In genomic region chr2:60213865-60214657, GRCh38 we compare ENCODE assay signal across 10 cellular contexts.
DNase-seq lines count a peak whose midpoint lies in the region; ATAC-seq, FAIRE-seq and TF ChIP-seq lines count a peak whose summit lies in the region.
"Had no signal": no experiment of that assay in that cellular context is flagged by ENCODE, and none has a peak within 500 bp of the region (broad histone marks: within the 10 kb centered on the region; RNA-seq: fewer than 3 reads in every experiment).

No MANE protein-coding gene starts in this region.

- no peak overlapping the region for H3K14ac ChIP-seq in IMR-90 (replicated peaks; ENCODE audit: low read depth, low read length)

- H3K36me3 ChIP-seq in BLaER1 treated with 17β-estradiol and CSF1 and Interleukin-3, amounts not matched to agents 10 nM and 100 nM: no peaks in the 10 kb centered on the region
- H3K36me3 ChIP-seq in IMR-90 (ENCODE audit: control insufficient read depth, insufficient read depth, low read length) (no peaks in the 10 kb centered on the region), HepG2 (replicated peaks in 1 of 2; ENCODE audit: control insufficient read depth in 1 of 2, insufficient read depth in 2 of 2, low read length in 2 of 2) (no peaks in the 10 kb centered on the region), osteoblast (ENCODE audit: insufficient read depth, low read length) (no peaks in the 10 kb centered on the region), H7 (replicated peaks; ENCODE audit: control insufficient read depth, insufficient read depth, low read length) (no peaks in the 10 kb centered on the region)
- H3K36me3 ChIP-seq: tibial artery had no signal

- H4K91ac ChIP-seq in IMR-90 (ENCODE audit: insufficient read depth, low read depth, low read length): no peak overlapping the region

- H3K56ac ChIP-seq in IMR-90 (ENCODE audit: extremely low read depth, insufficient read depth, low read length): no peak overlapping the region

- TF ChIP-seq CTCF in IMR-90 (conservative IDR thresholded peaks at IDR 0.05; ENCODE audit: low read depth, low read length) (no peak), HepG2 (CRISPR knock-in tag; IDR thresholded peaks at IDR 0.05) (no peak), osteoblast (IDR thresholded peaks at IDR 0.05; ENCODE audit: extremely low read depth, low read depth, low read length) (no peak), progenitor cell of endocrine pancreas (IDR thresholded peaks at IDR 0.05; ENCODE audit: unreplicated experiment) (no peak)

- in situ Hi-C loops in IMR-90 (cut with MboI; ENCODE audit: low sequenced_read_pairs) (no loop called here), HepG2 (cut with HindIII; ENCODE audit: extremely low pct_ligation_motif_present, low pct_unique_long_range_greater_than_20kb) (no loop called here)

- no peak overlapping the region for H2AK5ac ChIP-seq in IMR-90 (ENCODE audit: low read depth, low read length)

- ATAC-seq in IMR-90 (ENCODE audit: low read depth) (no peak), HepG2 (no peak), HG03159 (IDR thresholded peaks at IDR 0.05; ENCODE audit: unreplicated experiment) (no peak)

- no peak overlapping the region for H2BK5ac ChIP-seq in IMR-90 (ENCODE audit: low read depth, low read length, poor library complexity, severe bottlenecking)

- H3K27me3 ChIP-seq in BLaER1 treated with 17β-estradiol and CSF1 and Interleukin-3, amounts not matched to agents 10 nM and 100 nM: no peaks in the 10 kb centered on the region
- H3K27me3 ChIP-seq in IMR-90 (ENCODE audit: control insufficient read depth, insufficient read depth, low read length) (no peaks in the 10 kb centered on the region), HepG2 (ENCODE audit: control insufficient read depth in 1 of 2, insufficient read depth in 2 of 2, low read length in 2 of 2) (no peaks in the 10 kb centered on the region), osteoblast (ENCODE audit: insufficient read depth, low read length) (no peaks in the 10 kb centered on the region), H7 (ENCODE audit: control insufficient read depth, insufficient read depth, low read length) (no peaks in the 10 kb centered on the region)

- CTCF ChIA-PET in IMR-90 (lab: Yijun Ruan, JAX) (no interaction called here), HepG2 (lab: Yijun Ruan, JAX; ENCODE audit: low intra/inter-chr PET ratio, low total read pairs) (no interaction called here)

- no peak overlapping the region for H2BK15ac ChIP-seq in IMR-90 (ENCODE audit: low read depth, low read length)

- H3K4me1 ChIP-seq in BLaER1 treated with 17β-estradiol and CSF1 and Interleukin-3, amounts not matched to agents 10 nM and 100 nM: peaks cover 0 to 10% (median 7%) of the 10 kb centered on the region in 10 experiments; a peak in 9 of 20 replicates
- H3K4me1 ChIP-seq in IMR-90 (ENCODE audit: control insufficient read depth, insufficient read depth, low read length) (no peaks in the 10 kb centered on the region), HepG2 (ENCODE audit: insufficient read depth, low read length) (no peaks in the 10 kb centered on the region), osteoblast (ENCODE audit: insufficient read depth, low read length) (no peaks in the 10 kb centered on the region)

- no peak overlapping the region for H2BK120ac ChIP-seq in IMR-90 (ENCODE audit: low read depth, low read length)

- no peak overlapping the region for H4K5ac ChIP-seq in IMR-90 (ENCODE audit: low read depth, low read length)

- DNase-seq in IMR-90 (no peak), SW480 (ENCODE audit: low spot score) (peak; percentile 18), HepG2 (ENCODE audit: low spot score) (no peak), osteoblast (ENCODE audit: insufficient read length, low spot score, missing footprints) (no peak), progenitor cell of endocrine pancreas (ENCODE audit: low spot score, unreplicated experiment) (no peak), H7 (no peak)
- DNase-seq: activated CD4-positive, alpha-beta T cell treated with anti-CD3 and anti-CD28 coated beads, Interleukin-2, amount 50 U/mL, for 1 hour had no signal

- H3K79me1 ChIP-seq in IMR-90 (ENCODE audit: low read depth in 1 of 2, low read length in 2 of 2): no peaks in the 10 kb centered on the region

- TF ChIP-seq RAD21 in IMR-90 (IDR thresholded peaks at IDR 0.05; ENCODE audit: low read length): no peak
- TF ChIP-seq RAD21 in HepG2 (CRISPR knock-in tag; IDR thresholded peaks at IDR 0.05): no peak

- TF ChIP-seq EP300 in HepG2 (IDR thresholded peaks at IDR 0.05; ENCODE audit: low read depth in 2 of 2, low read length in 2 of 2): no peak
- TF ChIP-seq EP300 in HepG2 (CRISPR knock-in tag; IDR thresholded peaks at IDR 0.05; ENCODE audit: borderline replicate concordance): no peak

- H2AFZ ChIP-seq in IMR-90 (replicated peaks; ENCODE audit: low read length, poor library complexity) (no peak overlapping the region), HepG2 (ENCODE audit: low read length) (no peak overlapping the region), osteoblast (ENCODE audit: low read length) (no peak overlapping the region)

- 80% methylated on average over 1 of the region's 16 CpGs; no CpG with 5 or more reads in 1 of the 2 experiments for WGBS in IMR-90 (ENCODE audit: extremely low coverage in 2 of 2, insufficient read length in 1 of 2), 2 experiments
- WGBS in HepG2 (ENCODE audit: low lambda C conversion rate): 42% methylated on average over 15 of the region's 16 CpGs

- POLR2A ChIA-PET in IMR-90 (lab: Charles Lee; ENCODE audit: unreplicated experiment) (no interaction called here), HepG2 (lab: Yijun Ruan, JAX) (no interaction called here)

- no peaks in the 10 kb centered on the region for H3K9me1 ChIP-seq in IMR-90 (ENCODE audit: insufficient read depth, low read length)

- 0 out of 22 replicates have a peak overlapping the region, but pooled peaks of 1 of the 11 experiments have one; percentile 7 for H3K27ac ChIP-seq in BLaER1 treated with 17β-estradiol and CSF1 and Interleukin-3, amounts not matched to agents 10 nM and 100 nM
- no peak overlapping the region for H3K27ac ChIP-seq in IMR-90 (ENCODE audit: insufficient read depth, low read length)
- H3K27ac ChIP-seq in HepG2 (ENCODE audit: extremely low read length, insufficient read depth, low read length): no peak overlapping the region
- H3K27ac ChIP-seq in osteoblast (ENCODE audit: low read depth, low read length): no peak overlapping the region
- H3K27ac ChIP-seq: tibial artery had no signal

- H3K4me3 Mint-ChIP-seq in progenitor cell of endocrine pancreas (ENCODE audit: low read depth): no peak overlapping the region

- H3K4me1 Mint-ChIP-seq in progenitor cell of endocrine pancreas (ENCODE audit: low read depth): peaks cover 19% of the 10 kb centered on the region

- no peak for FAIRE-seq in HepG2 (lab: Jason Lieb, UNC)

- H4K20me1 ChIP-seq in BLaER1 treated with 17β-estradiol and CSF1 and Interleukin-3, amounts not matched to agents 10 nM and 100 nM: no peaks in the 10 kb centered on the region
- H4K20me1 ChIP-seq in IMR-90 (ENCODE audit: insufficient read depth, low read length) (no peaks in the 10 kb centered on the region), HepG2 (ENCODE audit: insufficient read depth, low read length) (no peaks in the 10 kb centered on the region), osteoblast (ENCODE audit: insufficient read depth, low read length) (no peaks in the 10 kb centered on the region)

- H3K9me3 Mint-ChIP-seq in progenitor cell of endocrine pancreas (ENCODE audit: low read depth): no peaks in the 10 kb centered on the region

- no peak overlapping the region for H4K8ac ChIP-seq in IMR-90 (ENCODE audit: low read depth in 2 of 2, low read length in 2 of 2)

- no peak overlapping the region for H3K4me3 ChIP-seq in BLaER1 treated with 17β-estradiol and CSF1 and Interleukin-3, amounts not matched to agents 10 nM and 100 nM
- H3K4me3 ChIP-seq in IMR-90 (ENCODE audit: insufficient read depth, low read depth, low read length): no peak overlapping the region
- H3K4me3 ChIP-seq in HepG2 (replicated peaks in 1 of 3; ENCODE audit: insufficient read depth in 1 of 3, low read depth in 2 of 3, low read length in 3 of 3): no peak overlapping the region
- H3K4me3 ChIP-seq in osteoblast (ENCODE audit: insufficient read depth, low read length): no peak overlapping the region
- no peak overlapping the region for H3K4me3 ChIP-seq in H7 (ENCODE audit: insufficient read depth, low read depth, low read length)
- H3K4me3 ChIP-seq: tibial artery had no signal

- H3K23ac ChIP-seq in IMR-90 (ENCODE audit: low read depth, low read length): no peak overlapping the region

- intact Hi-C loops in IMR-90 (cut with micrococcal nuclease) (no loop called here), HepG2 (cut with micrococcal nuclease; ENCODE audit: unreplicated experiment) (no loop called here)

- H3K79me2 ChIP-seq in HepG2 (ENCODE audit: insufficient read depth, low read length) (no peaks in the 10 kb centered on the region), osteoblast (ENCODE audit: insufficient read depth, low read length) (no peaks in the 10 kb centered on the region)

- H3K36me3 Mint-ChIP-seq in progenitor cell of endocrine pancreas (ENCODE audit: insufficient read depth): no peaks in the 10 kb centered on the region

- H3K27ac Mint-ChIP-seq in progenitor cell of endocrine pancreas: no peak overlapping the region

- no peak overlapping the region for H2BK20ac ChIP-seq in IMR-90 (ENCODE audit: low read depth, low read length)

- peak overlapping the region in 7 of 11 experiments; percentile 4 to 51 (median 29); a peak in 10 of 22 replicates for H3K4me2 ChIP-seq in BLaER1 treated with 17β-estradiol and CSF1 and Interleukin-3, amounts not matched to agents 10 nM and 100 nM
- no peak overlapping the region for H3K4me2 ChIP-seq in IMR-90 (ENCODE audit: low read depth, low read length)
- no peak overlapping the region for H3K4me2 ChIP-seq in HepG2 (ENCODE audit: low read depth, low read length)
- H3K4me2 ChIP-seq in osteoblast (ENCODE audit: insufficient read depth, low read length): no peak overlapping the region

- no peak overlapping the region for H3K18ac ChIP-seq in IMR-90 (ENCODE audit: low read depth, low read length)

- no TSS peak for BruUV-seq in IMR-90 (replicated peaks; lab: Mats Ljungman, UMichigan)
- no TSS peak for BruUV-seq in HepG2 (replicated peaks; lab: Mats Ljungman, UMichigan)

- TF ChIP-seq POLR2A in IMR-90 (IDR thresholded peaks at IDR 0.05; ENCODE audit: low read depth, low read length): no peak
- TF ChIP-seq POLR2A in HepG2 (IDR thresholded peaks at IDR 0.05; ENCODE audit: insufficient read depth in 1 of 2, low read depth in 2 of 2, low read length in 2 of 2): no peak

- H3K9me3 ChIP-seq in BLaER1 treated with 17β-estradiol and CSF1 and Interleukin-3, amounts not matched to agents 10 nM and 100 nM (replicated peaks in 1 of 11): no peaks in the 10 kb centered on the region
- H3K9me3 ChIP-seq in IMR-90 (ENCODE audit: control insufficient read depth, insufficient read depth, low read length) (peaks cover 7% of the 10 kb centered on the region; the same call in 1 of the 2 replicates), HepG2 (ENCODE audit: low read length) (no peaks in the 10 kb centered on the region), osteoblast (ENCODE audit: low read depth, low read length) (peaks cover 3% of the 10 kb centered on the region)
- H3K9me3 ChIP-seq: tibial artery had no signal

- dilution Hi-C loops in IMR-90 (cut with HindIII; ENCODE audit: low sequenced_read_pairs, unreplicated experiment): no loop called here

- H3K27me3 Mint-ChIP-seq in progenitor cell of endocrine pancreas: no peaks in the 10 kb centered on the region

- no peak overlapping the region for H3K9ac ChIP-seq in BLaER1 treated with 17β-estradiol and CSF1 and Interleukin-3, amounts not matched to agents 10 nM and 100 nM
- H3K9ac ChIP-seq in IMR-90 (ENCODE audit: low read depth, low read length): no peak overlapping the region
- no peak overlapping the region for H3K9ac ChIP-seq in HepG2 (ENCODE audit: insufficient read depth, low read depth, low read length)

- H3K4ac ChIP-seq in IMR-90 (ENCODE audit: low read depth, low read length): no peak overlapping the region

- H2AK9ac ChIP-seq in IMR-90 (replicated peaks; ENCODE audit: low read depth, low read length, poor library complexity): peak overlapping the region; percentile 5

Comparison
In these comparisons a context has a peak if more than half of its experiments do, and no peak if none do; other contexts are left out.
1. H3K4me2 ChIP-seq: peak in BLaER1 treated with 17β-estradiol and CSF1 and Interleukin-3, amounts not matched to agents 10 nM and 100 nM (7 of 11); none in IMR-90 (single experiment), HepG2 (single experiment) and osteoblast (single experiment).